ENCODE assay signal across 8 cellular contexts in the genomic region with DNA sequence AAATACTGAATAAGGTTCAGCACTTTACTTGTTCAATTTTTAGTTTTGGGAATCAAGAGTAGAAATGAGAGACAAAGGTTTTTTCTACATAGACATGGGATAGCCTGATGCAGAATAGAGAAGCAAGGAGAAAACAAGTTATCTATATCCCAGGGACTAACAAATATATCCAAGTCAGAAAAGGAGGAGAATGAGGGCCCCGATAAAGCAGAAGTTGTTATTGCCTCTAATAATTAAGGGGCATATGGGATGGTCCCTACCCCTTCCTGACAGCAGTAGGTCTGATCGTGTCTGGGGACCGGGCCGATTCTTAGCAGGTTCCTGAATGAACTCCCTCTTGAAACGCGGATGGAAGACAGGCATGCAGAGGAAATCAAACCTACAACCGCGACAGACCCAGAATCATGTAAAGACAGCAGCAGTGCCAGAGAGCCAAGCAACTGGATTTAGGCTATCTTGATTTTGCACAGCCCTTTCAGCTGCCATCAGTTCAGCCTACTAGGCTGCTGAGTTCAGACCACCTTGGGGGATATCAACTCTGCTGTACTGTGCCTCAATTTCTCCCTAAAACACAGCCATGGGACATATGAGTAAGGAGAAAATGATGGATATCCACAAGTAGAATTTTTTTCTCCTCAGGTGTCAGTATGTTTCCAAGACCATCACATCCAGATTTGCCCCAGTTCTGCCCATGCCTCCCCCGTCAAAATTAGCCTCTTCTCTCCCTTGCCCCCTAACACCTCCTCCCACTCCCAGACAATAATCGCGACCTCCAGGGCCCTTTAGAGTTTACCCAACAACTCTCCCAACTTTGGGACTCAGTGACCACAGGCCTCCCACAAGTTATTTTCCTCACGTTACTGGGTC. TPM values are rescaled to one million over a fixed set of nuclear protein-coding genes. Genes with fewer than 3 reads are reported as not detected.
A peak's percentile ranks its signal among the peaks of the same experiment; 100 is the strongest.
DNase-seq lines count a peak whose midpoint lies in the region; ATAC-seq and TF ChIP-seq lines count a peak whose summit lies in the region.

No MANE protein-coding gene starts in this region.

- ATAC-seq in psoas muscle (no peak), HG02623 (IDR thresholded peaks at IDR 0.05; ENCODE audit: unreplicated experiment) (no peak)

- intact Hi-C loops in esophagus squamous epithelium (cut with DNase I) (no loop called here), psoas muscle (cut with DNase I) (no loop called here)

- H3K4me3 ChIP-seq in GM08714 (ENCODE audit: low read length) (peak overlapping the region; percentile 86), esophagus squamous epithelium (peak overlapping the region; percentile 88 to 97 (median 92)), psoas muscle (peak overlapping the region; percentile 90)

- H3K27me3 ChIP-seq in esophagus squamous epithelium (no peaks in the 10 kb centered on the region), psoas muscle (ENCODE audit: insufficient read depth in 3 of 3, low read length in 2 of 3) (no peaks in the 10 kb centered on the region)

- peak; percentile 9 for DNase-seq in OCI-M1 (lab: John Stamatoyannopoulos, UW)
- DNase-seq in esophagus squamous epithelium (lab: John Stamatoyannopoulos, UW), result no peak
- DNase-seq in psoas muscle, result no peak
- no peak for DNase-seq in dedifferentiated amniotic fluid mesenchymal stem cell (ENCODE audit: extremely low spot score)
- DNase-seq in C1 segment of cervical spinal cord (lab: John Stamatoyannopoulos, UW), result no peak
- DNase-seq in RPMI8226, result no peak

- WGBS in esophagus squamous epithelium, 2 donors, result 11 to 16% methylated on average over 12 of the region's 12 CpGs
- WGBS in psoas muscle, 3 donors, result 9 to 16% (median 12%) methylated on average over 12 of the region's 12 CpGs

- H3K27ac ChIP-seq in esophagus squamous epithelium (peak overlapping the region; percentile 95 to 97 (median 96)), psoas muscle (peak overlapping the region; percentile 90)

- no peak for TF ChIP-seq POLR2A in esophagus squamous epithelium (IDR thresholded peaks at IDR 0.05)

- H3K36me3 ChIP-seq in esophagus squamous epithelium (peaks cover 17 to 39% (median 28%) of the 10 kb centered on the region in 3 donors), psoas muscle (ENCODE audit: insufficient read depth in 1 of 2, low read depth in 1 of 2) (peaks cover 0 to 45% of the 10 kb centered on the region in 2 donors)

- H3K4me1 ChIP-seq in esophagus squamous epithelium, result peaks cover 20 to 51% (median 22%) of the 10 kb centered on the region in 3 donors
- H3K4me1 ChIP-seq in psoas muscle, result peaks cover 16% of the 10 kb centered on the region

- no peak for TF ChIP-seq CTCF in esophagus squamous epithelium (IDR thresholded peaks at IDR 0.05)
- no peak for TF ChIP-seq CTCF in psoas muscle (IDR thresholded peaks at IDR 0.05)

- H3K9me3 ChIP-seq in esophagus squamous epithelium (no peaks in the 10 kb centered on the region), psoas muscle (no peaks in the 10 kb centered on the region)

RNA-seq across cellular contexts. Expression of a gene that starts 0.7 kb away (rescaled TPM):
- total RNA-seq in esophagus squamous epithelium, result 10 to 100 TPM; 36.5 to 75.0 (median 66.1) TPM
- 10 to 100 TPM; 67.5 to 80.4 (median 74.1) TPM for total RNA-seq in psoas muscle
- polyA plus RNA-seq in psoas muscle, result 10 to 100 TPM; 45.3 to 99.5 (median 88.6) TPM

RNA-seq across cellular contexts. Expression of a gene that starts 9.5 kb away (rescaled TPM):
- total RNA-seq in esophagus squamous epithelium, result 100 to 1,000 TPM in 1 of 4 donors, 10 to 100 TPM in 3; 40.0 to 101 (median 58.9) TPM
- 10 to 100 TPM; 25.4 to 42.1 (median 27.8) TPM for total RNA-seq in psoas muscle
- 10 to 100 TPM; 18.4 to 35.7 (median 20.1) TPM for polyA plus RNA-seq in psoas muscle

RNA-seq across cellular contexts. Expression of a gene that starts 28.4 kb away (rescaled TPM):
- total RNA-seq in esophagus squamous epithelium, result 10 to 100 TPM; 27.6 to 44.3 (median 33.6) TPM
- 10 to 100 TPM; 11.3 to 19.3 (median 12.0) TPM for total RNA-seq in psoas muscle
- polyA plus RNA-seq in psoas muscle, result 10 to 100 TPM; 13.7 to 23.7 (median 16.2) TPM

RNA-seq across cellular contexts. Expression of a gene that starts 45.4 kb away (rescaled TPM):
- total RNA-seq in esophagus squamous epithelium (under 1 TPM; 0.19 to 0.83 (median 0.32) TPM), psoas muscle (under 1 TPM in 2 of 4 donors, not detected in 2; 0.21 to 0.34 TPM)
- polyA plus RNA-seq in psoas muscle, result under 1 TPM; 0.05 to 0.18 (median 0.10) TPM

RNA-seq across cellular contexts. Expression of a gene that starts 53.9 kb away (rescaled TPM):
- total RNA-seq in esophagus squamous epithelium, result 10 to 100 TPM; 31.3 to 44.3 (median 34.5) TPM
- total RNA-seq in psoas muscle, result 1 to 10 TPM in 3 of 4 donors, under 1 TPM in 1; 0.95 to 1.5 (median 1.2) TPM
- polyA plus RNA-seq in psoas muscle, result under 1 TPM; 0.65 to 0.77 (median 0.66) TPM
